Comparison of ENCODE assay signal across 17 cellular contexts in the genomic region with DNA sequence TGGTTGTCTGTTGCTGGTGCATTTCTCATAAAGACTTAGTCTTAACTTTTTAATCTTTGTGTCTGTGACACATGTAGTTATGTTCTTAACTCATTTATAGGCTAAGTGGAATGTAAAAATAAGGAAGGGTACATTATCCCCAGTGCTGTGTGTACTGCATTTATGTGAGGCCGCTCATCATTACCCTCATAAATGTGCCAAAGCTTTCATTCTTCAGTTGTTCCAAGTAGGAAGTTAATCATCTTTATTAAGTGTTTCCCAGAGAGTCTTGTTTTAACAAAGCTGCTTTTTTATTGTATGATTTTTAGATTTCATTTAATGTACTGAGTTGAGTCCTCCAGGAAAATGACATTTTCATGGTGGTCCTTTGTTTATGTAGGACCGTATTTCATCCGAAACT.
DNase-seq lines count a peak whose midpoint lies in the region; FAIRE-seq and TF ChIP-seq lines count a peak whose summit lies in the region.
"Had no signal": no experiment of that assay in that cellular context is flagged by ENCODE, and none has a peak within 500 bp of the region (broad histone marks: within the 10 kb centered on the region; RNA-seq: fewer than 3 reads in every experiment).

No MANE protein-coding gene starts in this region.

- POLR2A ChIA-PET in HEK293 (lab: Yijun Ruan, JAX): no interaction called here

- TF ChIP-seq CTCF in HEK293 (tag by site-specific recombination; IDR thresholded peaks at IDR 0.05) (no peak), nephron (IDR thresholded peaks at IDR 0.05; ENCODE audit: unreplicated experiment in 3 of 3) (no peak)

- no peak overlapping the region for H3K4me3 ChIP-seq in HEK293 (ENCODE audit: low read depth, low read length)
- H3K4me3 ChIP-seq: A549, BLaER1, HAP-1 had no signal

- H3K4me3 Mint-ChIP-seq in nephron: no peak overlapping the region
- H3K4me3 Mint-ChIP-seq: CD8-positive, alpha-beta memory T cell had no signal

- no peaks in the 10 kb centered on the region for H3K36me3 Mint-ChIP-seq in nephron (ENCODE audit: low read depth)

- H3K4me1 Mint-ChIP-seq in nephron: peaks cover 67% of the 10 kb centered on the region

- no peaks in the 10 kb centered on the region for H3K36me3 ChIP-seq in HEK293 (ENCODE audit: control insufficient read depth in 2 of 2, insufficient read depth in 1 of 2, low read length in 2 of 2)
- H3K36me3 ChIP-seq: BLaER1, HAP-1 had no signal

- H3K4me1 ChIP-seq in HEK293 (ENCODE audit: control insufficient read depth, insufficient read depth, low read length): no peaks in the 10 kb centered on the region
- H3K4me1 ChIP-seq: A549, Caco-2, HAP-1 had no signal

- DNase-seq in GM19238 (ENCODE audit: insufficient read length, low spot score) (no peak), caudate nucleus (lab: John Stamatoyannopoulos, UW) (no peak), SIG-M5 (lab: John Stamatoyannopoulos, UW) (no peak), cardiac septum (ENCODE audit: low spot score) (no peak)
- DNase-seq: Caco-2; CD8-positive, alpha-beta memory T cell; DND-41 had no signal

- no peaks in the 10 kb centered on the region for H3K9me3 Mint-ChIP-seq in nephron
- H3K9me3 Mint-ChIP-seq: CD8-positive, alpha-beta memory T cell had no signal

- peak; percentile 94 for FAIRE-seq in endometrium (lab: Jason Lieb, UNC)
- FAIRE-seq: A549, GM18507, H1, HepG2, HTR-8/SVneo had no signal

- CTCF ChIA-PET in HEK293 (lab: Yijun Ruan, JAX): interaction anchor here (0.6 kb wide), 1 partner anchor 542 kb away, joined by 3 read pairs; no protein-coding TSS in a partner anchor

- H3K9me3 ChIP-seq in HEK293 (ENCODE audit: control insufficient read depth, insufficient read depth, low read depth, low read length): no peaks in the 10 kb centered on the region
- H3K9me3 ChIP-seq: A549, BLaER1, Caco-2, HAP-1 had no signal

- no peak overlapping the region for H3K27ac ChIP-seq in HEK293 (ENCODE audit: extremely low read depth, low read depth, low read length)
- no peak overlapping the region for H3K27ac ChIP-seq in caudate nucleus (ENCODE audit: low read depth, low read length)
- H3K27ac ChIP-seq: A549, BLaER1 had no signal

- no peaks in the 10 kb centered on the region for H3K27me3 Mint-ChIP-seq in nephron (ENCODE audit: low read depth)

- intact Hi-C loops in cardiac septum (cut with DNase I): no loop called here

- peak overlapping the region; percentile 68 to 92 (median 82) for H3K27ac Mint-ChIP-seq in nephron
- H3K27ac Mint-ChIP-seq: CD8-positive, alpha-beta memory T cell had no signal

TF ChIP-seq in HEK293, 187 proteins besides CTCF, POLR2A, EP300 and RAD21:
- TF ChIP-seq ZNF843 (tag by site-specific recombination; IDR thresholded peaks at IDR 0.05) (0 out of 2 replicates have a peak, but pooled peaks have one; percentile 22), RBAK (tag by site-specific recombination; IDR thresholded peaks at IDR 0.05) (no peak), FEZF1 (tag by site-specific recombination; IDR thresholded peaks at IDR 0.05) (peak; percentile 70), ZNF473 (tag by site-specific recombination; IDR thresholded peaks at IDR 0.05) (no peak), ZNF138 (tag by site-specific recombination; IDR thresholded peaks at IDR 0.05; ENCODE audit: borderline replicate concordance) (no peak), ZBTB48 (tag by site-specific recombination; IDR thresholded peaks at IDR 0.05) (no peak), ZNF10 (tag by site-specific recombination; IDR thresholded peaks at IDR 0.05) (no peak)
- TF ChIP-seq, protein P1, sequence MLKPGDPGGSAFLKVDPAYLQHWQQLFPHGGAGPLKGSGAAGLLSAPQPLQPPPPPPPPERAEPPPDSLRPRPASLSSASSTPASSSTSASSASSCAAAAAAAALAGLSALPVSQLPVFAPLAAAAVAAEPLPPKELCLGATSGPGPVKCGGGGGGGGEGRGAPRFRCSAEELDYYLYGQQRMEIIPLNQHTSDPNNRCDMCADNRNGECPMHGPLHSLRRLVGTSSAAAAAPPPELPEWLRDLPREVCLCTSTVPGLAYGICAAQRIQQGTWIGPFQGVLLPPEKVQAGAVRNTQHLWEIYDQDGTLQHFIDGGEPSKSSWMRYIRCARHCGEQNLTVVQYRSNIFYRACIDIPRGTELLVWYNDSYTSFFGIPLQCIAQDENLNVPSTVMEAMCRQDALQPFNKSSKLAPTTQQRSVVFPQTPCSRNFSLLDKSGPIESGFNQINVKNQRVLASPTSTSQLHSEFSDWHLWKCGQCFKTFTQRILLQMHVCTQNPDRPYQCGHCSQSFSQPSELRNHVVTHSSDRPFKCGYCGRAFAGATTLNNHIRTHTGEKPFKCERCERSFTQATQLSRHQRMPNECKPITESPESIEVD (tag by site-specific recombination; IDR thresholded peaks at IDR 0.05): peak; percentile 65
- TF ChIP-seq, protein P2, sequence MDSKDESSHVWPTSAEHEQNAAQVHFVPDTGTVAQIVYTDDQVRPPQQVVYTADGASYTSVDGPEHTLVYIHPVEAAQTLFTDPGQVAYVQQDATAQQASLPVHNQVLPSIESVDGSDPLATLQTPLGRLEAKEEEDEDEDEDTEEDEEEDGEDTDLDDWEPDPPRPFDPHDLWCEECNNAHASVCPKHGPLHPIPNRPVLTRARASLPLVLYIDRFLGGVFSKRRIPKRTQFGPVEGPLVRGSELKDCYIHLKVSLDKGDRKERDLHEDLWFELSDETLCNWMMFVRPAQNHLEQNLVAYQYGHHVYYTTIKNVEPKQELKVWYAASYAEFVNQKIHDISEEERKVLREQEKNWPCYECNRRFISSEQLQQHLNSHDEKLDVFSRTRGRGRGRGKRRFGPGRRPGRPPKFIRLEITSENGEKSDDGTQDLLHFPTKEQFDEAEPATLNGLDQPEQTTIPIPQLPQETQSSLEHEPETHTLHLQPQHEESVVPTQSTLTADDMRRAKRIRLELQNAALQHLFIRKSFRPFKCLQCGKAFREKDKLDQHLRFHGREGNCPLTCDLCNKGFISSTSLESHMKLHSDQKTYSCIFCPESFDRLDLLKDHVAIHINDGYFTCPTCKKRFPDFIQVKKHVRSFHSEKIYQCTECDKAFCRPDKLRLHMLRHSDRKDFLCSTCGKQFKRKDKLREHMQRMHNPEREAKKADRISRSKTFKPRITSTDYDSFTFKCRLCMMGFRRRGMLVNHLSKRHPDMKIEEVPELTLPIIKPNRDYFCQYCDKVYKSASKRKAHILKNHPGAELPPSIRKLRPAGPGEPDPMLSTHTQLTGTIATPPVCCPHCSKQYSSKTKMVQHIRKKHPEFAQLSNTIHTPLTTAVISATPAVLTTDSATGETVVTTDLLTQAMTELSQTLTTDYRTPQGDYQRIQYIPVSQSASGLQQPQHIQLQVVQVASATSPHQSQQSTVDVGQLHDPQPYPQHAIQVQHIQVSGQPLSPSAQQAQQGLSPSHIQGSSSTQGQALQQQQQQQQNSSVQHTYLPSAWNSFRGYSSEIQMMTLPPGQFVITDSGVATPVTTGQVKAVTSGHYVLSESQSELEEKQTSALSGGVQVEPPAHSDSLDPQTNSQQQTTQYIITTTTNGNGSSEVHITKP (tag by site-specific recombination; IDR thresholded peaks at IDR 0.05): no peak
